8 cellular contexts compared by ENCODE assay signal in genomic region chr3:37453393-37454391, GRCh38. TPM values are rescaled to one million over a fixed set of nuclear protein-coding genes. Genes with fewer than 3 reads are reported as not detected.
DNase-seq lines count a peak whose midpoint lies in the region; ATAC-seq and TF ChIP-seq lines count a peak whose summit lies in the region.

No MANE protein-coding gene starts in this region.

- no peaks in the 10 kb centered on the region for H3K36me3 ChIP-seq in Caco-2 (ENCODE audit: control insufficient read depth, insufficient read depth, low read length)
- H3K36me3 ChIP-seq in SK-N-SH (replicated peaks in 1 of 2; ENCODE audit: control insufficient read depth in 1 of 2, insufficient read depth in 2 of 2, low read length in 1 of 2) = no peaks in the 10 kb centered on the region
- H3K36me3 ChIP-seq in left ventricle myocardium inferior = no peaks in the 10 kb centered on the region

- no peaks in the 10 kb centered on the region for H3K27me3 ChIP-seq in Caco-2 (replicated peaks; ENCODE audit: control insufficient read depth, insufficient read depth, low read length)
- H3K27me3 ChIP-seq in SK-N-SH (ENCODE audit: insufficient read depth) = peaks cover 66% of the 10 kb centered on the region
- peaks cover 16% of the 10 kb centered on the region for H3K27me3 ChIP-seq in left ventricle myocardium inferior (ENCODE audit: low read depth)

- BruUV-seq in Caco-2 (replicated peaks; lab: Mats Ljungman, UMichigan) = no TSS peak

- DNase-seq in Caco-2 = peak; percentile 59 to 67
- peak; percentile 77 for DNase-seq in SK-N-SH
- DNase-seq in left ventricle myocardium inferior = peak; percentile 81
- peak; percentile 89 for DNase-seq in posterior vena cava (ENCODE audit: low spot score)
- no peak for DNase-seq in DMS114 treated with DMSO at 0.1 percent for 48 hours (lab: John Stamatoyannopoulos, UW; ENCODE audit: unreplicated experiment)
- no peak for DNase-seq in LoVo (ENCODE audit: low spot score)

- no peaks in the 10 kb centered on the region for H3K36me3 Mint-ChIP-seq in Caco-2 (ENCODE audit: insufficient read depth, unreplicated experiment)

- intact Hi-C loops in Caco-2 (cut with micrococcal nuclease; ENCODE audit: unreplicated experiment) (loop anchor here (1.0 kb wide), 2 partner anchors 51 to 326 kb away; no protein-coding TSS in a partner anchor), left ventricle myocardium inferior (cut with micrococcal nuclease) (no loop called here), posterior vena cava (cut with DNase I) (no loop called here)

- 26% methylated on average over 16 of the region's 18 CpGs for WGBS in SK-N-SH (ENCODE audit: low lambda C conversion rate)

- no peaks in the 10 kb centered on the region for H4K20me1 ChIP-seq in SK-N-SH (ENCODE audit: insufficient read depth)

- H3K4me2 ChIP-seq in SK-N-SH = no peak overlapping the region

- peak overlapping the region in 1 of 2 experiments; percentile 80; a peak in 2 of 4 replicates for H3K27ac ChIP-seq in SK-N-SH (ENCODE audit: low read depth in 2 of 2, low read length in 1 of 2)
- peak overlapping the region; percentile 96 for H3K27ac ChIP-seq in left ventricle myocardium inferior (replicated peaks)

- TF ChIP-seq RAD21 in SK-N-SH (IDR thresholded peaks at IDR 0.05; ENCODE audit: low read length) = peak; percentile 56

- peak overlapping the region; percentile 72 for H3K4me3 Mint-ChIP-seq in Caco-2 (ENCODE audit: unreplicated experiment)

- no peak overlapping the region for H2AFZ ChIP-seq in SK-N-SH (ENCODE audit: low read depth)

- H3K79me2 ChIP-seq in SK-N-SH (ENCODE audit: insufficient read depth) = no peaks in the 10 kb centered on the region

- TF ChIP-seq CTCF in Caco-2 (IDR thresholded peaks at IDR 0.05; ENCODE audit: insufficient read depth in 1 of 2, low read depth in 1 of 2, low read length in 1 of 2, severe bottlenecking in 1 of 2, unreplicated experiment in 1 of 2) (peak in 1 of 2 experiments; percentile 69), SK-N-SH (IDR thresholded peaks at IDR 0.05) (no peak), left ventricle myocardium inferior (IDR thresholded peaks at IDR 0.05; ENCODE audit: borderline replicate concordance) (peak; percentile 71)

- H3K4me1 ChIP-seq in Caco-2 (0 out of 2 replicates have a peak, but pooled peaks cover 12% of the 10 kb centered on the region), SK-N-SH (ENCODE audit: control insufficient read depth in 1 of 2, insufficient read depth in 2 of 2, low read depth in 1 of 2, low read length in 1 of 2) (peaks cover 0 to 52% of the 10 kb centered on the region in 2 experiments; a peak in 2 of 4 replicates), left ventricle myocardium inferior (peaks cover 75% of the 10 kb centered on the region)

- POLR2A ChIA-PET in Caco-2 (lab: Charles Lee) = interaction anchor here (0.7 to 1.0 kb wide), 2 partner anchors 53 to 142 kb away, joined by 3 to 4 read pairs; no protein-coding TSS in a partner anchor
- POLR2A ChIA-PET in SK-N-SH (lab: Yijun Ruan, JAX) = interaction anchor here (0.8 to 1.0 kb wide), 2 partner anchors 14 to 248 kb away, joined by 3 read pairs; no protein-coding TSS in a partner anchor

- H3K9ac ChIP-seq in SK-N-SH = no peak overlapping the region

- H3K9me2 ChIP-seq in SK-N-SH = no peaks in the 10 kb centered on the region

- ATAC-seq in HG03460 (IDR thresholded peaks at IDR 0.05; ENCODE audit: unreplicated experiment) (no peak), HG03135 (IDR thresholded peaks at IDR 0.05; ENCODE audit: unreplicated experiment) (no peak)

- H3K4me1 Mint-ChIP-seq in Caco-2 (ENCODE audit: low read depth, unreplicated experiment) = peaks cover 12% of the 10 kb centered on the region

- no peak overlapping the region for H3K27ac Mint-ChIP-seq in Caco-2 (ENCODE audit: unreplicated experiment)

- peaks cover 5% of the 10 kb centered on the region for H3K27me3 Mint-ChIP-seq in Caco-2 (ENCODE audit: insufficient read depth, unreplicated experiment)

- H3K9me3 ChIP-seq in Caco-2 = no peaks in the 10 kb centered on the region
- no peaks in the 10 kb centered on the region for H3K9me3 ChIP-seq in SK-N-SH
- H3K9me3 ChIP-seq in left ventricle myocardium inferior (replicated peaks) = no peaks in the 10 kb centered on the region

- TF ChIP-seq EP300 in SK-N-SH (IDR thresholded peaks at IDR 0.05; ENCODE audit: borderline replicate concordance in 1 of 2, low read depth in 1 of 2, low read length in 1 of 2) = no peak; a peak in 1 of 4 replicates

- CTCF ChIA-PET in Caco-2 (lab: Charles Lee) (interaction anchor here (0.6 to 1.4 kb wide), 5 partner anchors 50 to 326 kb away, joined by 3 to 6 read pairs (median 3); no protein-coding TSS in a partner anchor), SK-N-SH (lab: Yijun Ruan, JAX) (interaction anchor here (0.6 to 2.3 kb wide), 20 partner anchors 10 to 365 kb away, joined by 3 to 6 read pairs (median 4); no protein-coding TSS in a partner anchor)

- H3K4me3 ChIP-seq in Caco-2 (ENCODE audit: low read depth, low read length) (peak overlapping the region; percentile 52), SK-N-SH (ENCODE audit: low read depth in 2 of 2, low read length in 1 of 2) (peak overlapping the region in 1 of 2 experiments; percentile 55; a peak in 2 of 4 replicates), left ventricle myocardium inferior (peak overlapping the region; percentile 89)

- H3K9me3 Mint-ChIP-seq in Caco-2 (ENCODE audit: unreplicated experiment) = no peaks in the 10 kb centered on the region

- H3F3A ChIP-seq in SK-N-SH (replicated peaks; ENCODE audit: insufficient read depth) = no peaks in the 10 kb centered on the region

TF ChIP-seq in SK-N-SH, 30 proteins besides CTCF, POLR2A, EP300 and RAD21:
- TF ChIP-seq ZBTB33 (IDR thresholded peaks at IDR 0.05; ENCODE audit: borderline replicate concordance, low read depth) (no peak), TCF12 (IDR thresholded peaks at IDR 0.05) (no peak), REST (IDR thresholded peaks at IDR 0.05; ENCODE audit: low read depth, low read length) (no peak), RXRA (IDR thresholded peaks at IDR 0.05; ENCODE audit: borderline replicate concordance, low read depth) (no peak), CHD2 (IDR thresholded peaks at IDR 0.05; ENCODE audit: low read length, partially characterized antibody) (peak; percentile 25), MXI1 (IDR thresholded peaks at IDR 0.05; ENCODE audit: low read depth, low read length) (peak; percentile 90), PBX3 (IDR thresholded peaks at IDR 0.05) (no peak), SMC3 (IDR thresholded peaks at IDR 0.05; ENCODE audit: low read depth, low read length) (peak; percentile 33; the same call in 1 of the 2 replicates), FOXJ3 (CRISPR knock-in tag; IDR thresholded peaks at IDR 0.05) (peak; percentile 39; the same call in 1 of the 2 replicates)

RNA-seq across cellular contexts. Expression of gene ITGA9, which starts 1.8 kb away (rescaled TPM):
- total RNA-seq in Caco-2 (2022) (19.5 and 26.5 TPM in 2 replicates), left ventricle myocardium inferior (75.6 TPM), posterior vena cava (10 to 100 TPM; 77.8 to 97.4 TPM)
- 0.08 and 0.28 TPM in 2 replicates for polyA plus RNA-seq in SK-N-SH (2012; rRNA removed)
- polyA plus RNA-seq in SK-N-SH (2012; cell fraction: cytosol; rRNA removed) = 0.27 and 0.55 TPM in 2 replicates
- 0.11 and 0.43 TPM in 2 replicates for polyA plus RNA-seq in SK-N-SH (2012; cell fraction: nucleus; rRNA removed)

Comparison
In these comparisons a context has a peak if more than half of its experiments do, and no peak if none do; other contexts are left out.
1. DNase-seq: peak in Caco-2 (2 of 2), SK-N-SH (single experiment), left ventricle myocardium inferior (single experiment) and posterior vena cava (single experiment); none in DMS114 treated with DMSO at 0.1 percent for 48 hours (single experiment) and LoVo (single experiment).